In the genomic region with DNA sequence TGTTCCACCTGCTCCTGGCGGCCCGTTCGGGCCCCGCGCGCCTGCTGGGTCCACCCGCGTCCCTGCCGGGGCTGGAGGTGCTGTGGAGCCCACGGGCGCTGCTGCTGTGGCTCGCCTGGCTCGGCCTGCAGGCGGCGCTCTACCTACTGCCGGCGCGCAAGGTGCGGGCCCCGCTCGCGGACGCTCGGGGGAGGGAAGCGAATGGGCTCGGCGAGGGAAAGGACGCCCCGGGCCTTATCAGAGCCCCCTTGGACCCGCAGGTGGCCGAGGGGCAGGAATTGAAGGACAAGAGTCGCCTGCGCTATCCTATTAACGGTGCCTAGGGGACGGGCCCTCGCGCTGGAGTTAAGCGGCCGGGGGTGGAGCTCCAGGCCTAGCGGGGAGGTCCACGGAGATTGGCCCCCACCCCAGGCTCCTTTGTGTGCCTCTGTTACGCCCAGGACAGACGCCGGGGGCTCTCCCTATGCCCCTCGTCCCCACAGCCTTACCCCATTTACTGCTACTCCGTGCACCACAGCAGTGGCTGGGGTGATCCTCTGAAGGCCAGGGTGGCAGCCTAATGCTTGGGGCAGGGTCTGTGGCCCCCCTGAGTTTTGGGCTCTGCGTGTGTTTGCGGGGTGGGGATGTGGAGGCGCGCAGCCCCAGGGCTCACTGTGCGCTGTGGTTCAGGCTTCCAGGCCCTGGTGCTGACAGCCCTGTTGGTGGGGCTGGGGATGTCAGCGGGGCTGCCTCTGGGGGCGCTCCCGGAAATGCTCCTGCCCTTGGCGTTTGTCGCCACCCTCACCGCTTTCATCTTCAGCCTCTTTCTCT, we compare ENCODE assay signal across 1 cellular context.
A peak's percentile ranks its signal among the peaks of the same experiment; 100 is the strongest.
TF ChIP-seq lines count a peak whose summit lies in the region.

No MANE protein-coding gene starts in this region.

TF ChIP-seq in HepG2, 621 proteins besides CTCF, POLR2A, EP300 and RAD21 (continued from another document and continues in another):
- TF ChIP-seq ZNF839 (CRISPR knock-in tag; IDR thresholded peaks at IDR 0.05; ENCODE audit: borderline replicate concordance) = no peak
- TF ChIP-seq, protein P1, sequence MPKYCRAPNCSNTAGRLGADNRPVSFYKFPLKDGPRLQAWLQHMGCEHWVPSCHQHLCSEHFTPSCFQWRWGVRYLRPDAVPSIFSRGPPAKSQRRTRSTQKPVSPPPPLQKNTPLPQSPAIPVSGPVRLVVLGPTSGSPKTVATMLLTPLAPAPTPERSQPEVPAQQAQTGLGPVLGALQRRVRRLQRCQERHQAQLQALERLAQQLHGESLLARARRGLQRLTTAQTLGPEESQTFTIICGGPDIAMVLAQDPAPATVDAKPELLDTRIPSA (CRISPR knock-in tag; IDR thresholded peaks at IDR 0.05; ENCODE audit: borderline replicate concordance) = no peak
- TF ChIP-seq SRF (IDR thresholded peaks at IDR 0.05; ENCODE audit: low read depth, low read length) = no peak
- no peak for TF ChIP-seq ZNF781 (CRISPR knock-in tag; IDR thresholded peaks at IDR 0.05; ENCODE audit: borderline replicate concordance, not compliant biosample characterization)
- no peak for TF ChIP-seq CC2D1A (CRISPR knock-in tag; IDR thresholded peaks at IDR 0.05)
- TF ChIP-seq KDM3A (CRISPR knock-in tag; IDR thresholded peaks at IDR 0.05; ENCODE audit: low read depth) = peak; percentile 75; the same call in 1 of the 2 replicates
- TF ChIP-seq, protein P2, sequence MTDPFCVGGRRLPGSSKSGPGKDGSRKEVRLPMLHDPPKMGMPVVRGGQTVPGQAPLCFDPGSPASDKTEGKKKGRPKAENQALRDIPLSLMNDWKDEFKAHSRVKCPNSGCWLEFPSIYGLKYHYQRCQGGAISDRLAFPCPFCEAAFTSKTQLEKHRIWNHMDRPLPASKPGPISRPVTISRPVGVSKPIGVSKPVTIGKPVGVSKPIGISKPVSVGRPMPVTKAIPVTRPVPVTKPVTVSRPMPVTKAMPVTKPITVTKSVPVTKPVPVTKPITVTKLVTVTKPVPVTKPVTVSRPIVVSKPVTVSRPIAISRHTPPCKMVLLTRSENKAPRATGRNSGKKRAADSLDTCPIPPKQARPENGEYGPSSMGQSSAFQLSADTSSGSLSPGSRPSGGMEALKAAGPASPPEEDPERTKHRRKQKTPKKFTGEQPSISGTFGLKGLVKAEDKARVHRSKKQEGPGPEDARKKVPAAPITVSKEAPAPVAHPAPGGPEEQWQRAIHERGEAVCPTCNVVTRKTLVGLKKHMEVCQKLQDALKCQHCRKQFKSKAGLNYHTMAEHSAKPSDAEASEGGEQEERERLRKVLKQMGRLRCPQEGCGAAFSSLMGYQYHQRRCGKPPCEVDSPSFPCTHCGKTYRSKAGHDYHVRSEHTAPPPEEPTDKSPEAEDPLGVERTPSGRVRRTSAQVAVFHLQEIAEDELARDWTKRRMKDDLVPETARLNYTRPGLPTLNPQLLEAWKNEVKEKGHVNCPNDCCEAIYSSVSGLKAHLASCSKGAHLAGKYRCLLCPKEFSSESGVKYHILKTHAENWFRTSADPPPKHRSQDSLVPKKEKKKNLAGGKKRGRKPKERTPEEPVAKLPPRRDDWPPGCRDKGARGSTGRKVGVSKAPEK (CRISPR knock-in tag; IDR thresholded peaks at IDR 0.05; ENCODE audit: borderline replicate concordance) = no peak
- TF ChIP-seq, protein P3, sequence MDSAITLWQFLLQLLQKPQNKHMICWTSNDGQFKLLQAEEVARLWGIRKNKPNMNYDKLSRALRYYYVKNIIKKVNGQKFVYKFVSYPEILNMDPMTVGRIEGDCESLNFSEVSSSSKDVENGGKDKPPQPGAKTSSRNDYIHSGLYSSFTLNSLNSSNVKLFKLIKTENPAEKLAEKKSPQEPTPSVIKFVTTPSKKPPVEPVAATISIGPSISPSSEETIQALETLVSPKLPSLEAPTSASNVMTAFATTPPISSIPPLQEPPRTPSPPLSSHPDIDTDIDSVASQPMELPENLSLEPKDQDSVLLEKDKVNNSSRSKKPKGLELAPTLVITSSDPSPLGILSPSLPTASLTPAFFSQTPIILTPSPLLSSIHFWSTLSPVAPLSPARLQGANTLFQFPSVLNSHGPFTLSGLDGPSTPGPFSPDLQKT (CRISPR knock-in tag; IDR thresholded peaks at IDR 0.05; ENCODE audit: borderline replicate concordance) = no peak
- TF ChIP-seq ZNF556 (CRISPR knock-in tag; IDR thresholded peaks at IDR 0.05; ENCODE audit: borderline replicate concordance) = peak; percentile 51; the same call in 1 of the 2 replicates
- no peak for TF ChIP-seq ZNF543 (CRISPR knock-in tag; IDR thresholded peaks at IDR 0.05)
- TF ChIP-seq NPAS2 (CRISPR knock-in tag; IDR thresholded peaks at IDR 0.05; ENCODE audit: borderline replicate concordance) = no peak
- TF ChIP-seq, protein P4, sequence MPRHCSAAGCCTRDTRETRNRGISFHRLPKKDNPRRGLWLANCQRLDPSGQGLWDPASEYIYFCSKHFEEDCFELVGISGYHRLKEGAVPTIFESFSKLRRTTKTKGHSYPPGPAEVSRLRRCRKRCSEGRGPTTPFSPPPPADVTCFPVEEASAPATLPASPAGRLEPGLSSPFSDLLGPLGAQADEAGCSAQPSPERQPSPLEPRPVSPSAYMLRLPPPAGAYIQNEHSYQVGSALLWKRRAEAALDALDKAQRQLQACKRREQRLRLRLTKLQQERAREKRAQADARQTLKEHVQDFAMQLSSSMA (CRISPR knock-in tag; IDR thresholded peaks at IDR 0.05) = no peak
- TF ChIP-seq MXD4 (CRISPR knock-in tag; IDR thresholded peaks at IDR 0.05) = no peak
- TF ChIP-seq, protein P5, sequence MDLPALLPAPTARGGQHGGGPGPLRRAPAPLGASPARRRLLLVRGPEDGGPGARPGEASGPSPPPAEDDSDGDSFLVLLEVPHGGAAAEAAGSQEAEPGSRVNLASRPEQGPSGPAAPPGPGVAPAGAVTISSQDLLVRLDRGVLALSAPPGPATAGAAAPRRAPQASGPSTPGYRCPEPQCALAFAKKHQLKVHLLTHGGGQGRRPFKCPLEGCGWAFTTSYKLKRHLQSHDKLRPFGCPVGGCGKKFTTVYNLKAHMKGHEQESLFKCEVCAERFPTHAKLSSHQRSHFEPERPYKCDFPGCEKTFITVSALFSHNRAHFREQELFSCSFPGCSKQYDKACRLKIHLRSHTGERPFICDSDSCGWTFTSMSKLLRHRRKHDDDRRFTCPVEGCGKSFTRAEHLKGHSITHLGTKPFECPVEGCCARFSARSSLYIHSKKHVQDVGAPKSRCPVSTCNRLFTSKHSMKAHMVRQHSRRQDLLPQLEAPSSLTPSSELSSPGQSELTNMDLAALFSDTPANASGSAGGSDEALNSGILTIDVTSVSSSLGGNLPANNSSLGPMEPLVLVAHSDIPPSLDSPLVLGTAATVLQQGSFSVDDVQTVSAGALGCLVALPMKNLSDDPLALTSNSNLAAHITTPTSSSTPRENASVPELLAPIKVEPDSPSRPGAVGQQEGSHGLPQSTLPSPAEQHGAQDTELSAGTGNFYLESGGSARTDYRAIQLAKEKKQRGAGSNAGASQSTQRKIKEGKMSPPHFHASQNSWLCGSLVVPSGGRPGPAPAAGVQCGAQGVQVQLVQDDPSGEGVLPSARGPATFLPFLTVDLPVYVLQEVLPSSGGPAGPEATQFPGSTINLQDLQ (CRISPR knock-in tag; IDR thresholded peaks at IDR 0.05) = no peak
- no peak for TF ChIP-seq CEBPG (CRISPR knock-in tag; IDR thresholded peaks at IDR 0.05)
- TF ChIP-seq, protein P6, sequence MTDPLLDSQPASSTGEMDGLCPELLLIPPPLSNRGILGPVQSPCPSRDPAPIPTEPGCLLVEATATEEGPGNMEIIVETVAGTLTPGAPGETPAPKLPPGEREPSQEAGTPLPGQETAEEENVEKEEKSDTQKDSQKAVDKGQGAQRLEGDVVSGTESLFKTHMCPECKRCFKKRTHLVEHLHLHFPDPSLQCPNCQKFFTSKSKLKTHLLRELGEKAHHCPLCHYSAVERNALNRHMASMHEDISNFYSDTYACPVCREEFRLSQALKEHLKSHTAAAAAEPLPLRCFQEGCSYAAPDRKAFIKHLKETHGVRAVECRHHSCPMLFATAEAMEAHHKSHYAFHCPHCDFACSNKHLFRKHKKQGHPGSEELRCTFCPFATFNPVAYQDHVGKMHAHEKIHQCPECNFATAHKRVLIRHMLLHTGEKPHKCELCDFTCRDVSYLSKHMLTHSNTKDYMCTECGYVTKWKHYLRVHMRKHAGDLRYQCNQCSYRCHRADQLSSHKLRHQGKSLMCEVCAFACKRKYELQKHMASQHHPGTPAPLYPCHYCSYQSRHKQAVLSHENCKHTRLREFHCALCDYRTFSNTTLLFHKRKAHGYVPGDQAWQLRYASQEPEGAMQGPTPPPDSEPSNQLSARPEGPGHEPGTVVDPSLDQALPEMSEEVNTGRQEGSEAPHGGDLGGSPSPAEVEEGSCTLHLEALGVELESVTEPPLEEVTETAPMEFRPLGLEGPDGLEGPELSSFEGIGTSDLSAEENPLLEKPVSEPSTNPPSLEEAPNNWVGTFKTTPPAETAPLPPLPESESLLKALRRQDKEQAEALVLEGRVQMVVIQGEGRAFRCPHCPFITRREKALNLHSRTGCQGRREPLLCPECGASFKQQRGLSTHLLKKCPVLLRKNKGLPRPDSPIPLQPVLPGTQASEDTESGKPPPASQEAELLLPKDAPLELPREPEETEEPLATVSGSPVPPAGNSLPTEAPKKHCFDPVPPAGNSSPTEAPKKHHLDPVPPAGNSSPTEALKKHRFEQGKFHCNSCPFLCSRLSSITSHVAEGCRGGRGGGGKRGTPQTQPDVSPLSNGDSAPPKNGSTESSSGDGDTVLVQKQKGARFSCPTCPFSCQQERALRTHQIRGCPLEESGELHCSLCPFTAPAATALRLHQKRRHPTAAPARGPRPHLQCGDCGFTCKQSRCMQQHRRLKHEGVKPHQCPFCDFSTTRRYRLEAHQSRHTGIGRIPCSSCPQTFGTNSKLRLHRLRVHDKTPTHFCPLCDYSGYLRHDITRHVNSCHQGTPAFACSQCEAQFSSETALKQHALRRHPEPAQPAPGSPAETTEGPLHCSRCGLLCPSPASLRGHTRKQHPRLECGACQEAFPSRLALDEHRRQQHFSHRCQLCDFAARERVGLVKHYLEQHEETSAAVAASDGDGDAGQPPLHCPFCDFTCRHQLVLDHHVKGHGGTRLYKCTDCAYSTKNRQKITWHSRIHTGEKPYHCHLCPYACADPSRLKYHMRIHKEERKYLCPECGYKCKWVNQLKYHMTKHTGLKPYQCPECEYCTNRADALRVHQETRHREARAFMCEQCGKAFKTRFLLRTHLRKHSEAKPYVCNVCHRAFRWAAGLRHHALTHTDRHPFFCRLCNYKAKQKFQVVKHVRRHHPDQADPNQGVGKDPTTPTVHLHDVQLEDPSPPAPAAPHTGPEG (CRISPR knock-in tag; IDR thresholded peaks at IDR 0.05) = no peak
- TF ChIP-seq, protein P7, sequence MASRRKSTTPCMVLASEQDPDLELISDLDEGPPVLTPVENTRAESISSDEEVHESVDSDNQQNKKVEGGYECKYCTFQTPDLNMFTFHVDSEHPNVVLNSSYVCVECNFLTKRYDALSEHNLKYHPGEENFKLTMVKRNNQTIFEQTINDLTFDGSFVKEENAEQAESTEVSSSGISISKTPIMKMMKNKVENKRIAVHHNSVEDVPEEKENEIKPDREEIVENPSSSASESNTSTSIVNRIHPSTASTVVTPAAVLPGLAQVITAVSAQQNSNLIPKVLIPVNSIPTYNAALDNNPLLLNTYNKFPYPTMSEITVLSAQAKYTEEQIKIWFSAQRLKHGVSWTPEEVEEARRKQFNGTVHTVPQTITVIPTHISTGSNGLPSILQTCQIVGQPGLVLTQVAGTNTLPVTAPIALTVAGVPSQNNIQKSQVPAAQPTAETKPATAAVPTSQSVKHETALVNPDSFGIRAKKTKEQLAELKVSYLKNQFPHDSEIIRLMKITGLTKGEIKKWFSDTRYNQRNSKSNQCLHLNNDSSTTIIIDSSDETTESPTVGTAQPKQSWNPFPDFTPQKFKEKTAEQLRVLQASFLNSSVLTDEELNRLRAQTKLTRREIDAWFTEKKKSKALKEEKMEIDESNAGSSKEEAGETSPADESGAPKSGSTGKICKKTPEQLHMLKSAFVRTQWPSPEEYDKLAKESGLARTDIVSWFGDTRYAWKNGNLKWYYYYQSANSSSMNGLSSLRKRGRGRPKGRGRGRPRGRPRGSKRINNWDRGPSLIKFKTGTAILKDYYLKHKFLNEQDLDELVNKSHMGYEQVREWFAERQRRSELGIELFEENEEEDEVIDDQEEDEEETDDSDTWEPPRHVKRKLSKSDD (CRISPR knock-in tag; IDR thresholded peaks at IDR 0.05; ENCODE audit: low read depth) = no peak
- TF ChIP-seq ZNF570 (CRISPR knock-in tag; IDR thresholded peaks at IDR 0.05; ENCODE audit: borderline replicate concordance) = no peak
- peak; percentile 75; the same call in 1 of the 2 replicates for TF ChIP-seq REPIN1 (CRISPR knock-in tag; IDR thresholded peaks at IDR 0.05; ENCODE audit: borderline replicate concordance, low read depth)
- TF ChIP-seq, protein P8, sequence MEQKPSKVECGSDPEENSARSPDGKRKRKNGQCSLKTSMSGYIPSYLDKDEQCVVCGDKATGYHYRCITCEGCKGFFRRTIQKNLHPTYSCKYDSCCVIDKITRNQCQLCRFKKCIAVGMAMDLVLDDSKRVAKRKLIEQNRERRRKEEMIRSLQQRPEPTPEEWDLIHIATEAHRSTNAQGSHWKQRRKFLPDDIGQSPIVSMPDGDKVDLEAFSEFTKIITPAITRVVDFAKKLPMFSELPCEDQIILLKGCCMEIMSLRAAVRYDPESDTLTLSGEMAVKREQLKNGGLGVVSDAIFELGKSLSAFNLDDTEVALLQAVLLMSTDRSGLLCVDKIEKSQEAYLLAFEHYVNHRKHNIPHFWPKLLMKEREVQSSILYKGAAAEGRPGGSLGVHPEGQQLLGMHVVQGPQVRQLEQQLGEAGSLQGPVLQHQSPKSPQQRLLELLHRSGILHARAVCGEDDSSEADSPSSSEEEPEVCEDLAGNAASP (CRISPR knock-in tag; IDR thresholded peaks at IDR 0.05; ENCODE audit: borderline replicate concordance) = 0 out of 2 replicates have a peak, but pooled peaks have one; percentile 39
- TF ChIP-seq HOXD1 (CRISPR knock-in tag; IDR thresholded peaks at IDR 0.05) = 0 out of 2 replicates have a peak, but pooled peaks have one; percentile 18
- TF ChIP-seq, protein P9, sequence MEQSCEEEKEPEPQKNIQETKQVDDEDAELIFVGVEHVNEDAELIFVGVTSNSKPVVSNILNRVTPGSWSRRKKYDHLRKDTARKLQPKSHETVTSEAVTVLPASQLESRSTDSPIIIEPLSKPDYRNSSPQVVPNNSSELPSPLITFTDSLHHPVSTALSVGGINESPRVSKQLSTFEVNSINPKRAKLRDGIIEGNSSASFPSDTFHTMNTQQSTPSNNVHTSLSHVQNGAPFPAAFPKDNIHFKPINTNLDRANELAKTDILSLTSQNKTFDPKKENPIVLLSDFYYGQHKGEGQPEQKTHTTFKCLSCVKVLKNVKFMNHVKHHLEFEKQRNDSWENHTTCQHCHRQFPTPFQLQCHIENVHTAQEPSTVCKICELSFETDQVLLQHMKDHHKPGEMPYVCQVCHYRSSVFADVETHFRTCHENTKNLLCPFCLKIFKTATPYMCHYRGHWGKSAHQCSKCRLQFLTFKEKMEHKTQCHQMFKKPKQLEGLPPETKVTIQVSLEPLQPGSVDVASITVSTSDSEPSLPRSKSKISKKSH (CRISPR knock-in tag; IDR thresholded peaks at IDR 0.05; ENCODE audit: borderline replicate concordance) = peak; percentile 30; the same call in 1 of the 2 replicates
- no peak for TF ChIP-seq ZNF230 (CRISPR knock-in tag; IDR thresholded peaks at IDR 0.05)
- TF ChIP-seq ZNF550 (CRISPR knock-in tag; IDR thresholded peaks at IDR 0.05; ENCODE audit: borderline replicate concordance) = no peak
- TF ChIP-seq ZNF20 (CRISPR knock-in tag; IDR thresholded peaks at IDR 0.05) = peak; percentile 55; the same call in 1 of the 2 replicates
- TF ChIP-seq ELF1 (CRISPR knock-in tag; IDR thresholded peaks at IDR 0.05) = peak; percentile 53; the same call in 1 of the 2 replicates
- peak; percentile 60; the same call in 1 of the 2 replicates for TF ChIP-seq RFXAP (CRISPR knock-in tag; IDR thresholded peaks at IDR 0.05; ENCODE audit: borderline replicate concordance)
